ENCODE assay signal across 1 cellular context in the genomic region with DNA sequence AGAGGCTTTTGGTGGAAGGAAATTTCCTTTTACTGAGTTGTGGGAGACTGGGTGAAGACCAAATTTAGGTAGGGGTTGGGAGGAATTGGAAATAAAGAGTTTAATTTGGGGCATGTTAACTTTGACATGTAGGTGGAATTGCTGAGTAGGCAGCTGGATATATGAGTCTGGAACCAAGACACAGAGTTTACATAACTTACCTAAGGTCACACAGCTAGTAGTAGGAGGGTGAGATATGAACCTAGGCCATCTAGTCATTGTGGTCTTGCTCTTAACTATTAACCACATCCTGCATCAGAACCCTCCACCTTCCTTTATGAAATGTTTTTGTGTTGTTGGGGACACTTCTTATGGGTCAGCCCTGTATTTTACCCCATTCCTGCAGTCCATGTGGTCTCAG.
TF ChIP-seq lines count a peak whose summit lies in the region.

No MANE protein-coding gene starts in this region.

TF ChIP-seq in SK-N-SH, 30 proteins besides CTCF, POLR2A, EP300 and RAD21 (continued from another document):
- TF ChIP-seq, protein P1, sequence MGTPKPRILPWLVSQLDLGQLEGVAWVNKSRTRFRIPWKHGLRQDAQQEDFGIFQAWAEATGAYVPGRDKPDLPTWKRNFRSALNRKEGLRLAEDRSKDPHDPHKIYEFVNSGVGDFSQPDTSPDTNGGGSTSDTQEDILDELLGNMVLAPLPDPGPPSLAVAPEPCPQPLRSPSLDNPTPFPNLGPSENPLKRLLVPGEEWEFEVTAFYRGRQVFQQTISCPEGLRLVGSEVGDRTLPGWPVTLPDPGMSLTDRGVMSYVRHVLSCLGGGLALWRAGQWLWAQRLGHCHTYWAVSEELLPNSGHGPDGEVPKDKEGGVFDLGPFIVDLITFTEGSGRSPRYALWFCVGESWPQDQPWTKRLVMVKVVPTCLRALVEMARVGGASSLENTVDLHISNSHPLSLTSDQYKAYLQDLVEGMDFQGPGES (IDR thresholded peaks at IDR 0.05; ENCODE audit: low read depth, low read length) = no peak
- no peak for TF ChIP-seq RXRA (IDR thresholded peaks at IDR 0.05; ENCODE audit: borderline replicate concordance, low read depth)
